Comparison of ENCODE assay signal across 18 cellular contexts in genomic region chr2:229206548-229206947, GRCh38.
"Had no signal": no experiment of that assay in that cellular context is flagged by ENCODE, and none has a peak within 500 bp of the region (broad histone marks: within the 10 kb centered on the region; RNA-seq: fewer than 3 reads in every experiment).

No MANE protein-coding gene starts in this region.

- ATAC-seq: activated CD8-positive, alpha-beta T cell treated with anti-CD3 and anti-CD28 coated beads for 36 hours; activated naive CD8-positive, alpha-beta T cell treated with anti-CD3 and anti-CD28 coated beads, Interleukin-2, amount 50 U/mL, for 24 hours; psoas muscle had no signal

- H3K9me3 ChIP-seq: esophagus squamous epithelium, psoas muscle had no signal

- H3K27me3 ChIP-seq: cardiac muscle cell, esophagus squamous epithelium, sigmoid colon had no signal

- H3K4me3 ChIP-seq: cardiac muscle cell, esophagus squamous epithelium, left ventricle myocardium inferior, psoas muscle, sigmoid colon had no signal

- FAIRE-seq: astrocyte, colon, islet of Langerhans had no signal

- H3K27ac ChIP-seq: cardiac muscle cell, esophagus squamous epithelium, left ventricle myocardium inferior, psoas muscle, sigmoid colon, WERI-Rb-1 had no signal

- H3K4me1 ChIP-seq: left ventricle myocardium inferior, psoas muscle, sigmoid colon had no signal

- DNase-seq: activated CD4-positive, alpha-beta T cell treated with anti-CD3 and anti-CD28 coated beads for 4 hours; activated CD8-positive, alpha-beta memory T cell treated with anti-CD3 and anti-CD28 coated beads, Interleukin-2, amount 50 U/mL, for 4 hours; activated CD8-positive, alpha-beta T cell treated with anti-CD3 and anti-CD28 coated beads for 36 hours; activated naive CD4-positive, alpha-beta T cell; activated naive CD8-positive, alpha-beta T cell treated with anti-CD3 and anti-CD28 coated beads, Interleukin-2, amount 50 U/mL, for 24 hours; esophagus squamous epithelium; foreskin fibroblast; head of caudate nucleus; left ventricle myocardium inferior; mesenchymal stem cell; psoas muscle; sigmoid colon; stimulated activated naive CD4-positive, alpha-beta T cell treated with Interleukin-2 at 50 U/mL for 16 hours; WERI-Rb-1 had no signal

- H3K36me3 ChIP-seq: cardiac muscle cell, esophagus squamous epithelium, sigmoid colon, WERI-Rb-1 had no signal
